Comparison of ENCODE assay signal across 19 cellular contexts in the genomic region with DNA sequence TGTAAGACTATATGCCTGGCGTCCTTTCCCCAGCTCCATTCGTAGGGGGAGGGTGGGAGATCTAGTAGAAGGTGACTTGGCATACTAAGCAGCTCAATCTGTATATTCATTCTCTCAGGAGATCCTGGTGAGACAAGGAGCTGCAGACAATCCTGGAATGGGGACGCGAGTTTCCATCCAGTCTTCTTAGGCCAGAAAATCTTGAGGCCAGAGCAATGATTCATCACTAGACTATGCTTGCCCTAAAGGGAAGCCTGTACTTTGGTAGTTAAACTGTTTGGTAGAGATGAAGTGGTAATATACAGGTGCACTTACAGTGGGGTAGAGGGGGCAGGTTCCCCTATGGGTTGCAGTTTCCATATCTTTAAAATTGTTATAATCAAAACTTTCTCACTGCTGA.
A peak's percentile ranks its signal among the peaks of the same experiment; 100 is the strongest.
DNase-seq lines count a peak whose midpoint lies in the region; ATAC-seq and TF ChIP-seq lines count a peak whose summit lies in the region.
"Had no signal": no experiment of that assay in that cellular context is flagged by ENCODE, and none has a peak within 500 bp of the region (broad histone marks: within the 10 kb centered on the region; RNA-seq: fewer than 3 reads in every experiment).

No MANE protein-coding gene starts in this region.

- intact Hi-C loops in PC-3 (cut with micrococcal nuclease), result no loop called here

- H3K9me3 Mint-ChIP-seq in mesothelial cell of epicardium, result no peaks in the 10 kb centered on the region

- H3K36me3 ChIP-seq in PC-3 (ENCODE audit: low read depth, low read length), result no peaks in the 10 kb centered on the region
- no peaks in the 10 kb centered on the region for H3K36me3 ChIP-seq in kidney epithelial cell (ENCODE audit: control insufficient read depth, insufficient read depth, low read length)
- H3K36me3 ChIP-seq: breast epithelium, heart left ventricle had no signal

- H3K27me3 Mint-ChIP-seq in mesothelial cell of epicardium (ENCODE audit: low read depth), result no peaks in the 10 kb centered on the region

- no peak overlapping the region for H3K4me2 ChIP-seq in PC-3 (ENCODE audit: low read length)

- CTCF ChIA-PET in PC-3 (lab: Charles Lee), result no interaction called here

- H3K27me3 ChIP-seq in PC-3 (ENCODE audit: low read length) (no peaks in the 10 kb centered on the region), kidney epithelial cell (ENCODE audit: control insufficient read depth, insufficient read depth, low read length) (no peaks in the 10 kb centered on the region)
- H3K27me3 ChIP-seq: breast epithelium, heart left ventricle had no signal

- H3K4me3 ChIP-seq in PC-3 (ENCODE audit: low read length) (no peak overlapping the region), epithelial cell of proximal tubule (ENCODE audit: low read depth, low read length) (no peak overlapping the region), kidney epithelial cell (ENCODE audit: low read depth, low read length) (no peak overlapping the region)
- H3K4me3 ChIP-seq: breast epithelium, heart left ventricle had no signal

- H3K27ac Mint-ChIP-seq in mesothelial cell of epicardium, result no peak overlapping the region
- H3K27ac Mint-ChIP-seq: natural killer cell had no signal

- H3K9ac ChIP-seq in PC-3 (ENCODE audit: low read length), result no peak overlapping the region

- peak; percentile 6 for DNase-seq in AG08396 (ENCODE audit: low spot score)
- peak; percentile 46 for DNase-seq in PC-3
- peak; percentile 16 for DNase-seq in epithelial cell of proximal tubule (ENCODE audit: low read depth)
- peak; percentile 10 for DNase-seq in kidney epithelial cell (ENCODE audit: low read depth)
- no peak for DNase-seq in mesothelial cell of epicardium (ENCODE audit: low spot score in 2 of 2, unreplicated experiment in 2 of 2)
- DNase-seq in cerebellar nuclear complex (lab: John Stamatoyannopoulos, UW), result no peak
- no peak for DNase-seq in AML-193 (lab: John Stamatoyannopoulos, UW)
- DNase-seq: activated naive CD4-positive, alpha-beta T cell; effector memory CD4-positive, alpha-beta T cell; heart left ventricle; MM.1S; natural killer cell; NCI-H2081 treated with DMSO at 0.1 percent for 48 hours; NCI-H748 treated with DMSO at 0.1 percent for 48 hours; retina had no signal

- H3K27ac ChIP-seq in PC-3 (ENCODE audit: low read length), result no peak overlapping the region
- H3K27ac ChIP-seq: breast epithelium, heart left ventricle had no signal

- no peaks in the 10 kb centered on the region for H3F3A ChIP-seq in PC-3 (ENCODE audit: low read length, unreplicated experiment)

- H3K9me2 ChIP-seq in PC-3 (replicated peaks; ENCODE audit: low read length), result no peaks in the 10 kb centered on the region

- H3K79me2 ChIP-seq in PC-3 (ENCODE audit: low read length), result no peaks in the 10 kb centered on the region

- H2AFZ ChIP-seq in PC-3 (ENCODE audit: low read length), result no peak overlapping the region

- ATAC-seq in PC-3 (no peak), GM21447 (IDR thresholded peaks at IDR 0.05; ENCODE audit: unreplicated experiment) (no peak)
- ATAC-seq: activated CD4-positive, CD25-positive, alpha-beta regulatory T cell treated with anti-CD3 and anti-CD28 coated beads, Interleukin-2, amount 50 U/mL, for 24 hours; heart left ventricle; left lobe of liver; natural killer cell had no signal

- no peak overlapping the region for H3K4me3 Mint-ChIP-seq in mesothelial cell of epicardium
- H3K4me3 Mint-ChIP-seq: natural killer cell had no signal

- H3K4me1 Mint-ChIP-seq in mesothelial cell of epicardium, result peaks cover 3% of the 10 kb centered on the region
- H3K4me1 Mint-ChIP-seq: natural killer cell had no signal

- BruUV-seq in PC-3 (replicated peaks; lab: Mats Ljungman, UMichigan), result no TSS peak

- no peaks in the 10 kb centered on the region for H3K4me1 ChIP-seq in PC-3 (ENCODE audit: insufficient read depth, low read length)
- H3K4me1 ChIP-seq: breast epithelium, heart left ventricle had no signal

- H3K9me3 ChIP-seq in PC-3 (ENCODE audit: low read length), result no peaks in the 10 kb centered on the region
- H3K9me3 ChIP-seq: breast epithelium had no signal

- TF ChIP-seq CTCF in PC-3 (conservative IDR thresholded peaks at IDR 0.05; ENCODE audit: low read depth, low read length), result no peak
- TF ChIP-seq CTCF in epithelial cell of proximal tubule (conservative IDR thresholded peaks at IDR 0.05; ENCODE audit: low read depth, low read length), result no peak
- no peak for TF ChIP-seq CTCF in kidney epithelial cell (IDR thresholded peaks at IDR 0.05; ENCODE audit: insufficient read depth, low read length, poor library complexity, severe bottlenecking)
- TF ChIP-seq CTCF in mesothelial cell of epicardium (IDR thresholded peaks at IDR 0.05; ENCODE audit: unreplicated experiment), result no peak

- no peaks in the 10 kb centered on the region for H4K20me1 ChIP-seq in PC-3 (ENCODE audit: low read length)

- POLR2A ChIA-PET in PC-3 (lab: Charles Lee; ENCODE audit: unreplicated experiment), result interaction anchor here (0.6 kb wide), 1 partner anchor 173 kb away, joined by 4 read pairs; no protein-coding TSS in a partner anchor

- no peaks in the 10 kb centered on the region for H3K36me3 Mint-ChIP-seq in mesothelial cell of epicardium
- H3K36me3 Mint-ChIP-seq: natural killer cell had no signal

Comparison
In these comparisons a context has a peak if more than half of its experiments do, and no peak if none do; other contexts are left out.
1. DNase-seq: peak in AG08396 (single experiment), PC-3 (single experiment), epithelial cell of proximal tubule (single experiment) and kidney epithelial cell (single experiment); none in mesothelial cell of epicardium (0 of 2), cerebellar nuclear complex (0 of 2) and AML-193 (0 of 2).